9 cellular contexts compared by ENCODE assay signal in the genomic region with DNA sequence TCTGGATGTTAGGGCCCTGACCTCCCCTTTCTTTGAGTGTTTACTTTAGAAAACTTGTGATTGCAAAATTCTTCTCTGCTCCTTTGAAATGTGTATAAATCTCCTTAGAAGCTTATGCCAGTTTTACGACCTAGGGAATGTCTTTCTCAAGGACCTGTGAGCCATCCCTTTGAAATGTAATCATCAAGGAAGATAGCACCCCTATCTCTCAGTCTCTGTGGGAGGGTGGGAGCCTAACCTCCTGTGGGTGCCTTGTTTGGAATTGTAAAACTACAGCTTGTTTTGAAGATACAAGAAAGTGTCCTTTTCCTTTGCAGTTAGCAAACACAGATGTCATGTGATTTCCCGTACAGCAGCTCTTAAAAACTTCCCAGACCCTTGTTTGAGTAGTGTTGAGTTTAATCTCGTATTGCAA. TPM values are rescaled to one million over a fixed set of nuclear protein-coding genes. Genes with fewer than 3 reads are reported as not detected.
DNase-seq lines count a peak whose midpoint lies in the region; ATAC-seq and TF ChIP-seq lines count a peak whose summit lies in the region.
"Had no signal": no experiment of that assay in that cellular context is flagged by ENCODE, and none has a peak within 500 bp of the region (broad histone marks: within the 10 kb centered on the region; RNA-seq: fewer than 3 reads in every experiment).

No MANE protein-coding gene starts in this region.

- peaks cover 29% of the 10 kb centered on the region for H3K36me3 Mint-ChIP-seq in CD4-positive, CD25-positive, alpha-beta regulatory T cell
- H3K36me3 Mint-ChIP-seq in IgD-negative memory B cell (peaks cover 5% of the 10 kb centered on the region), neural crest cell (ENCODE audit: low read depth) (peaks cover 23% of the 10 kb centered on the region)

- no peak for TF ChIP-seq CTCF in neural crest cell (conservative IDR thresholded peaks at IDR 0.05)

- peaks cover 5 to 15% of the 10 kb centered on the region in 2 experiments for H3K9me3 ChIP-seq in CD4-positive, CD25-positive, alpha-beta regulatory T cell (ENCODE audit: control insufficient read depth in 2 of 2, low read length in 2 of 2)
- H3K9me3 ChIP-seq in effector memory CD4-positive, alpha-beta T cell (ENCODE audit: control insufficient read depth, low read length) = no peaks in the 10 kb centered on the region

- H3K27ac ChIP-seq in CD4-positive, CD25-positive, alpha-beta regulatory T cell (ENCODE audit: insufficient read depth, low read length, poor library complexity, severe bottlenecking) = peak overlapping the region; percentile 94
- H3K27ac ChIP-seq in effector memory CD4-positive, alpha-beta T cell (ENCODE audit: insufficient read depth, low read length, poor library complexity, severe bottlenecking) = peak overlapping the region; percentile 98

- peaks cover 4% of the 10 kb centered on the region for H3K36me3 ChIP-seq in CD4-positive, CD25-positive, alpha-beta regulatory T cell (ENCODE audit: control insufficient read depth, insufficient read depth, low read length)
- H3K36me3 ChIP-seq in effector memory CD4-positive, alpha-beta T cell (ENCODE audit: control insufficient read depth, insufficient read depth, low read length) = no peaks in the 10 kb centered on the region

- H3K27me3 Mint-ChIP-seq in CD4-positive, CD25-positive, alpha-beta regulatory T cell = peaks cover 7% of the 10 kb centered on the region
- H3K27me3 Mint-ChIP-seq in IgD-negative memory B cell (no peaks in the 10 kb centered on the region), neural crest cell (ENCODE audit: low read depth) (peaks cover 6% of the 10 kb centered on the region)

- H3K9me3 Mint-ChIP-seq in CD4-positive, CD25-positive, alpha-beta regulatory T cell = peaks cover 2 to 31% (median 14%) of the 10 kb centered on the region in 7 donors
- H3K9me3 Mint-ChIP-seq in IgD-negative memory B cell (peaks cover 4 to 12% (median 7%) of the 10 kb centered on the region in 3 donors), neural crest cell (peaks cover 23% of the 10 kb centered on the region)

- H3K27ac Mint-ChIP-seq in CD4-positive, CD25-positive, alpha-beta regulatory T cell = peak overlapping the region; percentile 50 to 94 (median 94)
- H3K27ac Mint-ChIP-seq in IgD-negative memory B cell (no peak overlapping the region), neural crest cell (ENCODE audit: unreplicated experiment) (peak overlapping the region; percentile 21)

- H3K4me3 ChIP-seq in CD4-positive, CD25-positive, alpha-beta regulatory T cell (ENCODE audit: low read depth, low read length) = peak overlapping the region; percentile 98
- H3K4me3 ChIP-seq in effector memory CD4-positive, alpha-beta T cell (ENCODE audit: insufficient read depth, low read depth, low read length, poor library complexity, severe bottlenecking) = peak overlapping the region; percentile 22

- ATAC-seq in CD4-positive, CD25-positive, alpha-beta regulatory T cell (ENCODE audit: low read depth in 2 of 2) = no peak

- peaks cover 5 to 57% (median 30%) of the 10 kb centered on the region in 4 donors for H3K4me1 Mint-ChIP-seq in CD4-positive, CD25-positive, alpha-beta regulatory T cell
- H3K4me1 Mint-ChIP-seq in IgD-negative memory B cell = peaks cover 4 to 21% (median 6%) of the 10 kb centered on the region in 3 donors
- H3K4me1 Mint-ChIP-seq in neural crest cell = peaks cover 10% of the 10 kb centered on the region

- H3K4me1 ChIP-seq in CD4-positive, CD25-positive, alpha-beta regulatory T cell (ENCODE audit: control insufficient read depth, insufficient read depth, low read length, poor library complexity, severe bottlenecking) = peaks cover 26% of the 10 kb centered on the region
- H3K4me1 ChIP-seq in effector memory CD4-positive, alpha-beta T cell (ENCODE audit: control insufficient read depth, insufficient read depth, low read length, poor library complexity, severe bottlenecking) = peaks cover 22% of the 10 kb centered on the region

- no peaks in the 10 kb centered on the region for H3K27me3 ChIP-seq in CD4-positive, CD25-positive, alpha-beta regulatory T cell (ENCODE audit: control insufficient read depth, insufficient read depth, low read length)
- no peaks in the 10 kb centered on the region for H3K27me3 ChIP-seq in effector memory CD4-positive, alpha-beta T cell (replicated peaks; ENCODE audit: control insufficient read depth, insufficient read depth, low read length, poor library complexity, severe bottlenecking)

- DNase-seq in CD4-positive, CD25-positive, alpha-beta regulatory T cell = peak in 1 of 3 donors; percentile 40
- DNase-seq in effector memory CD4-positive, alpha-beta T cell = no peak
- DNase-seq in neural crest cell (ENCODE audit: low read depth, low spot score) (no peak), hypothalamus (lab: John Stamatoyannopoulos, UW) (no peak), NCI-H187 (lab: John Stamatoyannopoulos, UW) (no peak), mucosa of gallbladder (ENCODE audit: low spot score) (no peak)
- no peak for DNase-seq in stimulated activated CD4-positive, alpha-beta T cell treated with anti-CD3 and anti-CD28 coated beads, Interleukin-4, amount 100 ng/mL, for 1 hour

- peak overlapping the region; percentile 88 to 96 (median 89) for H3K4me3 Mint-ChIP-seq in CD4-positive, CD25-positive, alpha-beta regulatory T cell
- peak overlapping the region; percentile 85 to 98 (median 92) for H3K4me3 Mint-ChIP-seq in IgD-negative memory B cell
- H3K4me3 Mint-ChIP-seq in neural crest cell = peak overlapping the region; percentile 89

RNA-seq across cellular contexts. Expression of a gene that starts 3.3 kb away (rescaled TPM):
- not detected for total RNA-seq in CD4-positive, CD25-positive, alpha-beta regulatory T cell
- under 1 TPM in 1 of 4 donors, not detected in 3; 0.22 TPM for polyA plus RNA-seq in CD4-positive, CD25-positive, alpha-beta regulatory T cell
- not detected for polyA plus RNA-seq in IgD-negative memory B cell
- total RNA-seq in neural crest cell (not detected in 2 replicates), mucosa of gallbladder (not detected)
- polyA plus RNA-seq: adipose tissue had no signal

RNA-seq across cellular contexts. Expression of a gene that starts 16.3 kb away (rescaled TPM):
- total RNA-seq in CD4-positive, CD25-positive, alpha-beta regulatory T cell = 1.6 TPM
- under 1 TPM; 0.15 to 0.24 (median 0.18) TPM for polyA plus RNA-seq in CD4-positive, CD25-positive, alpha-beta regulatory T cell
- polyA plus RNA-seq in IgD-negative memory B cell = 0.31 TPM
- total RNA-seq in neural crest cell (12.6 and 12.8 TPM in 2 replicates), mucosa of gallbladder (5.2 TPM)

RNA-seq across cellular contexts. Expression of a gene that starts 42.5 kb away (rescaled TPM):
- total RNA-seq in CD4-positive, CD25-positive, alpha-beta regulatory T cell = 46.6 TPM
- 100 to 1,000 TPM in 1 of 4 donors, 10 to 100 TPM in 3; 73.2 to 121 (median 90.0) TPM for polyA plus RNA-seq in CD4-positive, CD25-positive, alpha-beta regulatory T cell
- 59.9 TPM for polyA plus RNA-seq in IgD-negative memory B cell
- total RNA-seq in neural crest cell (21.5 and 21.7 TPM in 2 replicates), mucosa of gallbladder (39.5 TPM)

Comparison
In these comparisons a context has a peak if more than half of its experiments do, and no peak if none do; other contexts are left out.
1. H3K27ac Mint-ChIP-seq: peak in CD4-positive, CD25-positive, alpha-beta regulatory T cell (3 of 3) and neural crest cell (single experiment); none in IgD-negative memory B cell (0 of 3).
2. Peak in every context shown above with its lines, with median percentiles within 50 percentile points of each other: H3K4me3 Mint-ChIP-seq.